Comparison of ENCODE assay signal across 1 cellular context in genomic region chr20:44068311-44068710, GRCh38.
TF ChIP-seq lines count a peak whose summit lies in the region.

No MANE protein-coding gene starts in this region.

TF ChIP-seq in GM12878, 131 proteins besides CTCF, POLR2A, EP300 and RAD21:
- no peak for TF ChIP-seq ATF7 (IDR thresholded peaks at IDR 0.05; ENCODE audit: low read depth)
- TF ChIP-seq BCL11A (IDR thresholded peaks at IDR 0.05; ENCODE audit: low read depth, low read length) = no peak
- TF ChIP-seq, protein P1, sequence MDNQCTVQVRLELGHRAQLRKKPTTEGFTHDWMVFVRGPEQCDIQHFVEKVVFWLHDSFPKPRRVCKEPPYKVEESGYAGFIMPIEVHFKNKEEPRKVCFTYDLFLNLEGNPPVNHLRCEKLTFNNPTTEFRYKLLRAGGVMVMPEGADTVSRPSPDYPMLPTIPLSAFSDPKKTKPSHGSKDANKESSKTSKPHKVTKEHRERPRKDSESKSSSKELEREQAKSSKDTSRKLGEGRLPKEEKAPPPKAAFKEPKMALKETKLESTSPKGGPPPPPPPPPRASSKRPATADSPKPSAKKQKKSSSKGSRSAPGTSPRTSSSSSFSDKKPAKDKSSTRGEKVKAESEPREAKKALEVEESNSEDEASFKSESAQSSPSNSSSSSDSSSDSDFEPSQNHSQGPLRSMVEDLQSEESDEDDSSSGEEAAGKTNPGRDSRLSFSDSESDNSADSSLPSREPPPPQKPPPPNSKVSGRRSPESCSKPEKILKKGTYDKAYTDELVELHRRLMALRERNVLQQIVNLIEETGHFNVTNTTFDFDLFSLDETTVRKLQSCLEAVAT (IDR thresholded peaks at IDR 0.05) = no peak
- no peak for TF ChIP-seq ZNF384 (IDR thresholded peaks at IDR 0.05; ENCODE audit: borderline replicate concordance, low read depth, low read length)
- no peak for TF ChIP-seq RELA (IDR thresholded peaks at IDR 0.05; ENCODE audit: borderline replicate concordance, partially characterized antibody)
- no peak for TF ChIP-seq STAT1 (conservative IDR thresholded peaks at IDR 0.05)
- no peak for TF ChIP-seq JUNB (IDR thresholded peaks at IDR 0.05)
- TF ChIP-seq, protein P2, sequence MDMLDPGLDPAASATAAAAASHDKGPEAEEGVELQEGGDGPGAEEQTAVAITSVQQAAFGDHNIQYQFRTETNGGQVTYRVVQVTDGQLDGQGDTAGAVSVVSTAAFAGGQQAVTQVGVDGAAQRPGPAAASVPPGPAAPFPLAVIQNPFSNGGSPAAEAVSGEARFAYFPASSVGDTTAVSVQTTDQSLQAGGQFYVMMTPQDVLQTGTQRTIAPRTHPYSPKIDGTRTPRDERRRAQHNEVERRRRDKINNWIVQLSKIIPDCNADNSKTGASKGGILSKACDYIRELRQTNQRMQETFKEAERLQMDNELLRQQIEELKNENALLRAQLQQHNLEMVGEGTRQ (IDR thresholded peaks at IDR 0.05; ENCODE audit: borderline replicate concordance, low read depth, low read length) = no peak
- TF ChIP-seq ZNF687 (IDR thresholded peaks at IDR 0.05) = no peak
